Comparison of ENCODE assay signal across 9 cellular contexts in genomic region chr12:126784328-126784921, GRCh38.
DNase-seq lines count a peak whose midpoint lies in the region; ATAC-seq and TF ChIP-seq lines count a peak whose summit lies in the region.
"Had no signal": no experiment of that assay in that cellular context is flagged by ENCODE, and none has a peak within 500 bp of the region (broad histone marks: within the 10 kb centered on the region; RNA-seq: fewer than 3 reads in every experiment).

No MANE protein-coding gene starts in this region.

- no peak overlapping the region for H3K4me3 Mint-ChIP-seq in WTC11
- H3K4me3 Mint-ChIP-seq: CD8-positive, alpha-beta T cell had no signal

- H3K36me3 Mint-ChIP-seq in WTC11 = peaks cover 76% of the 10 kb centered on the region
- H3K36me3 Mint-ChIP-seq: CD8-positive, alpha-beta T cell had no signal

- peaks cover 13% of the 10 kb centered on the region for H3K27me3 Mint-ChIP-seq in WTC11 (ENCODE audit: low read depth)

- POLR2A ChIA-PET in WTC11 (lab: Charles Lee) = no interaction called here

- ATAC-seq in WTC11 (no peak), HG02973 (IDR thresholded peaks at IDR 0.05; ENCODE audit: unreplicated experiment) (no peak)
- ATAC-seq: CD8-positive, alpha-beta T cell had no signal

- H3K4me1 Mint-ChIP-seq in WTC11 = no peaks in the 10 kb centered on the region

- H3K27ac Mint-ChIP-seq in WTC11 = no peak overlapping the region
- H3K27ac Mint-ChIP-seq: CD8-positive, alpha-beta T cell had no signal

- intact Hi-C loops in head of caudate nucleus (cut with DNase I) = no loop called here

- no peak for TF ChIP-seq CTCF in WTC11 (IDR thresholded peaks at IDR 0.05)

- peaks cover 87% of the 10 kb centered on the region for H3K9me3 Mint-ChIP-seq in WTC11
- H3K9me3 Mint-ChIP-seq: CD8-positive, alpha-beta T cell had no signal

- CTCF ChIA-PET in WTC11 (lab: Charles Lee) = no interaction called here

- DNase-seq in SIG-M5 treated with dmso at 0.1 percent for 504 hours (lab: John Stamatoyannopoulos, UW; ENCODE audit: unreplicated experiment) = peak; percentile 14
- no peak for DNase-seq in SIG-M5 (lab: John Stamatoyannopoulos, UW)
- peak; percentile 2 for DNase-seq in NCI-H1048 (lab: John Stamatoyannopoulos, UW)
- DNase-seq in WTC11 (ENCODE audit: low spot score) = peak; percentile 8
- DNase-seq in head of caudate nucleus = peak in 24 of 42 donors; percentile 7 to 61 (median 28)
- peak; percentile 33 to 48 for DNase-seq in stimulated activated CD4-positive, alpha-beta T cell treated with anti-CD3 and anti-CD28 coated beads, Interleukin-2, amount 100 ng/mL, for 24 hours
- DNase-seq in NCI-H128 (lab: John Stamatoyannopoulos, UW; ENCODE audit: unreplicated experiment) = no peak

TF ChIP-seq in WTC11, 78 proteins besides CTCF, POLR2A, EP300 and RAD21:
- TF ChIP-seq CREM (CRISPR knock-in tag; IDR thresholded peaks at IDR 0.05) (no peak), MYBL2 (CRISPR knock-in tag; IDR thresholded peaks at IDR 0.05) (no peak), TEAD4 (CRISPR knock-in tag; IDR thresholded peaks at IDR 0.05) (no peak), CBFB (CRISPR knock-in tag; IDR thresholded peaks at IDR 0.05; ENCODE audit: low read depth) (no peak), NR3C1 (CRISPR knock-in tag; conservative IDR thresholded peaks at IDR 0.05; ENCODE audit: low read depth) (no peak), SOX15 (CRISPR knock-in tag; IDR thresholded peaks at IDR 0.05) (no peak), HMGXB4 (CRISPR knock-in tag; IDR thresholded peaks at IDR 0.05) (no peak), ZNF396 (CRISPR knock-in tag; IDR thresholded peaks at IDR 0.05; ENCODE audit: borderline replicate concordance) (no peak), E2F4 (CRISPR knock-in tag; IDR thresholded peaks at IDR 0.05; ENCODE audit: borderline replicate concordance, low read depth) (no peak), GABPB1 (CRISPR knock-in tag; IDR thresholded peaks at IDR 0.05) (no peak), JAZF1 (CRISPR knock-in tag; IDR thresholded peaks at IDR 0.05) (no peak), ZBTB21 (CRISPR knock-in tag; IDR thresholded peaks at IDR 0.05; ENCODE audit: borderline replicate concordance) (no peak), ZNF281 (CRISPR knock-in tag; IDR thresholded peaks at IDR 0.05) (no peak)

Comparison
In these comparisons a context has a peak if more than half of its experiments do, and no peak if none do; other contexts are left out.
1. DNase-seq: peak in SIG-M5 treated with dmso at 0.1 percent for 504 hours (single experiment), NCI-H1048 (single experiment), WTC11 (single experiment), head of caudate nucleus (24 of 42) and stimulated activated CD4-positive, alpha-beta T cell treated with anti-CD3 and anti-CD28 coated beads, Interleukin-2, amount 100 ng/mL, for 24 hours (2 of 2); none in SIG-M5 (single experiment) and NCI-H128 (single experiment).